9 cellular contexts compared by ENCODE assay signal in genomic region chr3:194296448-194296831, GRCh38. TPM values are rescaled to one million over a fixed set of nuclear protein-coding genes. Genes with fewer than 3 reads are reported as not detected.
DNase-seq lines count a peak whose midpoint lies in the region; ATAC-seq and TF ChIP-seq lines count a peak whose summit lies in the region.
"Had no signal": no experiment of that assay in that cellular context is flagged by ENCODE, and none has a peak within 500 bp of the region (broad histone marks: within the 10 kb centered on the region; RNA-seq: fewer than 3 reads in every experiment).

No MANE protein-coding gene starts in this region.

- intact Hi-C loops in A673 (cut with micrococcal nuclease; ENCODE audit: unreplicated experiment), result no loop called here

- CTCF ChIA-PET in A673 (lab: Charles Lee), result interaction anchor here (0.7 kb wide), 1 partner anchor 325 kb away, joined by 5 read pairs; no protein-coding TSS in a partner anchor

- H3K4me3 ChIP-seq in A673 (ENCODE audit: low read depth, low read length, poor library complexity, severe bottlenecking) (no peak overlapping the region), MG63 (no peak overlapping the region), epithelial cell of proximal tubule (ENCODE audit: low read depth, low read length) (peak overlapping the region; percentile 34)

- H3K4me1 ChIP-seq in A673 (ENCODE audit: insufficient read depth, low read length, poor library complexity, severe bottlenecking), result peaks cover 14% of the 10 kb centered on the region

- peak overlapping the region; percentile 61 for H3K27ac ChIP-seq in A673 (ENCODE audit: low read depth, low read length, poor library complexity, severe bottlenecking)
- H3K27ac ChIP-seq: C4-2B had no signal

- POLR2A ChIA-PET in A673 (lab: Charles Lee; ENCODE audit: low non-redundant PET), result no interaction called here

- ATAC-seq in HG03457 (IDR thresholded peaks at IDR 0.05; ENCODE audit: unreplicated experiment) (no peak), HG02981 (IDR thresholded peaks at IDR 0.05; ENCODE audit: unreplicated experiment) (no peak)

- TF ChIP-seq CTCF in A673 (conservative IDR thresholded peaks at IDR 0.05; ENCODE audit: low read depth, low read length) (no peak), epithelial cell of proximal tubule (conservative IDR thresholded peaks at IDR 0.05; ENCODE audit: low read depth, low read length) (no peak)

- no peaks in the 10 kb centered on the region for H3K36me3 ChIP-seq in A673 (ENCODE audit: insufficient read depth, low read length, poor library complexity, severe bottlenecking)
- no peaks in the 10 kb centered on the region for H3K36me3 ChIP-seq in MG63

- no TSS peak for BruUV-seq in A673 (replicated peaks; lab: Mats Ljungman, UMichigan)

- no peaks in the 10 kb centered on the region for H3K9me3 ChIP-seq in A673 (ENCODE audit: low read depth, low read length, poor library complexity, severe bottlenecking)
- no peaks in the 10 kb centered on the region; the same call in 1 of the 2 replicates for H3K9me3 ChIP-seq in MG63

- DNase-seq in A673 (ENCODE audit: low spot score) (peak; percentile 78), MG63 (peak; percentile 70), epithelial cell of proximal tubule (ENCODE audit: low read depth) (peak; percentile 93), mucosa of gallbladder (ENCODE audit: low spot score) (peak; percentile 51), MV-4-11 (lab: John Stamatoyannopoulos, UW) (no peak), DMS153 (lab: John Stamatoyannopoulos, UW) (no peak)

- H3K27me3 ChIP-seq in A673 (replicated peaks; ENCODE audit: insufficient read depth, low read depth, low read length, poor library complexity), result no peaks in the 10 kb centered on the region
- no peaks in the 10 kb centered on the region for H3K27me3 ChIP-seq in MG63

RNA-seq across cellular contexts. Expression of gene CPN2, which starts 54.7 kb away (rescaled TPM):
- not detected in 2 replicates for total RNA-seq in A673 (2021)
- not detected in 2 replicates for total RNA-seq in MG63 (2014; rRNA removed; shearing (Covaris generic); ENCODE audit: low replicate concordance)
- total RNA-seq in epithelial cell of proximal tubule, result not detected in 2 replicates
- total RNA-seq in mucosa of gallbladder, result 0.12 TPM

Comparison
In these comparisons a context has a peak if more than half of its experiments do, and no peak if none do; other contexts are left out.
1. DNase-seq: peak in A673 (single experiment), MG63 (single experiment), epithelial cell of proximal tubule (single experiment) and mucosa of gallbladder (single experiment); none in MV-4-11 (single experiment) and DMS153 (single experiment).